12 cellular contexts compared by ENCODE assay signal in genomic region chr17:48548687-48549621, GRCh38. TPM values are rescaled to one million over a fixed set of nuclear protein-coding genes. Genes with fewer than 3 reads are reported as not detected.
DNase-seq lines count a peak whose midpoint lies in the region; ATAC-seq, FAIRE-seq and TF ChIP-seq lines count a peak whose summit lies in the region.
"Had no signal": no experiment of that assay in that cellular context is flagged by ENCODE, and none has a peak within 500 bp of the region (broad histone marks: within the 10 kb centered on the region; RNA-seq: fewer than 3 reads in every experiment).

No MANE protein-coding gene starts in this region.

- peaks cover 1% of the 10 kb centered on the region for H3K27me3 Mint-ChIP-seq in activated CD8-positive, alpha-beta T cell treated with anti-CD3 and anti-CD28 coated beads for 36 hours

- H3K27me3 ChIP-seq in HUES6 (ENCODE audit: control insufficient read depth, insufficient read depth, low read length) (peaks cover 97% of the 10 kb centered on the region), hepatocyte (peaks cover 80% of the 10 kb centered on the region)

- no peak for DNase-seq in activated CD8-positive, alpha-beta T cell treated with anti-CD3 and anti-CD28 coated beads for 36 hours
- DNase-seq in hepatocyte (ENCODE audit: low spot score) (no peak), cortex of kidney (lab: John Stamatoyannopoulos, UW) (no peak), urothelium cell line (ENCODE audit: low spot score) (no peak)
- DNase-seq: activated CD8-positive, alpha-beta memory T cell treated with anti-CD3 and anti-CD28 coated beads, Interleukin-2, amount 50 U/mL, for 48 hours; EL had no signal

- no peak for TF ChIP-seq CTCF in activated CD8-positive, alpha-beta T cell treated with anti-CD3 and anti-CD28 coated beads for 36 hours (IDR thresholded peaks at IDR 0.05)
- no peak for TF ChIP-seq CTCF in hepatocyte (IDR thresholded peaks at IDR 0.05; ENCODE audit: poor library complexity)

- peak overlapping the region; percentile 68 for H3K4me2 ChIP-seq in hepatocyte

- H3K9me3 ChIP-seq in HUES6 (ENCODE audit: control insufficient read depth, insufficient read depth, low read depth, low read length) (no peaks in the 10 kb centered on the region), hepatocyte (ENCODE audit: low read depth) (no peaks in the 10 kb centered on the region)

- H3K27ac ChIP-seq in HUES6 (ENCODE audit: low read depth, low read length) = peak overlapping the region; percentile 5; the same call in 1 of the 2 replicates
- H3K27ac ChIP-seq in hepatocyte = peak overlapping the region; percentile 85
- H3K27ac ChIP-seq in skin epidermis = peak overlapping the region in 13 of 21 experiments; percentile 4 to 98 (median 70)

- WGBS in hepatocyte (ENCODE audit: low lambda C conversion rate, missing lambda C conversion rate) = 43% methylated on average over 6 of the region's 6 CpGs

- no peaks in the 10 kb centered on the region for H3K9me3 Mint-ChIP-seq in activated CD8-positive, alpha-beta T cell treated with anti-CD3 and anti-CD28 coated beads for 36 hours

- no peaks in the 10 kb centered on the region for H3K36me3 Mint-ChIP-seq in activated CD8-positive, alpha-beta T cell treated with anti-CD3 and anti-CD28 coated beads for 36 hours (ENCODE audit: low read depth)

- POLR2A ChIA-PET in activated CD8-positive, alpha-beta T cell treated with anti-CD3 and anti-CD28 coated beads for 36 hours (lab: Charles Lee) = interaction anchor here (1.2 kb wide), 1 partner anchor 10 kb away, joined by 3 read pairs; no protein-coding TSS in a partner anchor

- H3K79me2 ChIP-seq in hepatocyte = peaks cover 8% of the 10 kb centered on the region

- H3K9ac ChIP-seq in HUES6 (ENCODE audit: low read length) = peak overlapping the region; percentile 58

- no peaks in the 10 kb centered on the region for H3K9me2 ChIP-seq in hepatocyte (replicated peaks; ENCODE audit: insufficient read depth)

- no peak for FAIRE-seq in urothelium cell line (lab: Jason Lieb, UNC)
- FAIRE-seq: endometrium had no signal

- H3K4me1 Mint-ChIP-seq in activated CD8-positive, alpha-beta T cell treated with anti-CD3 and anti-CD28 coated beads for 36 hours (ENCODE audit: low read depth) = peaks cover 28% of the 10 kb centered on the region

- H3K36me3 ChIP-seq in HUES6 (ENCODE audit: control insufficient read depth, insufficient read depth, low read length) (no peaks in the 10 kb centered on the region), hepatocyte (replicated peaks; ENCODE audit: insufficient read depth, low read depth) (no peaks in the 10 kb centered on the region)

- peak overlapping the region; percentile 73 for H3K27ac Mint-ChIP-seq in activated CD8-positive, alpha-beta T cell treated with anti-CD3 and anti-CD28 coated beads for 36 hours

- H2AFZ ChIP-seq in hepatocyte = no peak overlapping the region

- no peak for ATAC-seq in activated CD8-positive, alpha-beta T cell treated with anti-CD3 and anti-CD28 coated beads for 36 hours
- ATAC-seq in HG03432 (IDR thresholded peaks at IDR 0.05; ENCODE audit: unreplicated experiment) = no peak

- intact Hi-C loops in activated CD8-positive, alpha-beta T cell treated with anti-CD3 and anti-CD28 coated beads for 36 hours (cut with micrococcal nuclease) = no loop called here

- no peaks in the 10 kb centered on the region for H4K20me1 ChIP-seq in hepatocyte (ENCODE audit: insufficient read depth, poor library complexity, severe bottlenecking)

- H3K4me3 Mint-ChIP-seq in activated CD8-positive, alpha-beta T cell treated with anti-CD3 and anti-CD28 coated beads for 36 hours = peak overlapping the region; percentile 43

- CTCF ChIA-PET in activated CD8-positive, alpha-beta T cell treated with anti-CD3 and anti-CD28 coated beads for 36 hours (lab: Charles Lee) = interaction anchor here (0.9 to 1.2 kb wide), 5 partner anchors 13 to 92 kb away, joined by 3 to 5 read pairs (median 3); no protein-coding TSS in a partner anchor

- peaks cover 73% of the 10 kb centered on the region for H3K4me1 ChIP-seq in HUES6 (ENCODE audit: control insufficient read depth, insufficient read depth, low read length)
- peaks cover 17% of the 10 kb centered on the region for H3K4me1 ChIP-seq in hepatocyte (ENCODE audit: insufficient read depth)

- H3K4me3 ChIP-seq in HUES6 (ENCODE audit: low read depth, low read length) (peak overlapping the region; percentile 28), hepatocyte (no peak overlapping the region), skin epidermis (no peak overlapping the region)

RNA-seq across cellular contexts. Expression of gene HOXB2, which starts 4.0 kb away (rescaled TPM):
- 10 to 100 TPM; 12.6 to 13.0 TPM for total RNA-seq in activated CD8-positive, alpha-beta T cell treated with anti-CD3 and anti-CD28 coated beads for 36 hours
- 5.6 and 6.7 TPM in 2 replicates for total RNA-seq in hepatocyte
- 20.7 and 29.9 TPM in 2 replicates for polyA plus RNA-seq in hepatocyte

RNA-seq across cellular contexts. Expression of gene HOXB1, which starts 18.1 kb away (rescaled TPM):
- total RNA-seq in activated CD8-positive, alpha-beta T cell treated with anti-CD3 and anti-CD28 coated beads for 36 hours = not detected
- total RNA-seq in hepatocyte = not detected in 2 replicates
- not detected in 2 replicates for polyA plus RNA-seq in hepatocyte
- total RNA-seq: kidney epithelial cell, skeletal muscle tissue had no signal

RNA-seq across cellular contexts. Expression of gene HOXB4, which starts 29.2 kb away (rescaled TPM):
- total RNA-seq in activated CD8-positive, alpha-beta T cell treated with anti-CD3 and anti-CD28 coated beads for 36 hours = 1 to 10 TPM; 1.7 to 2.0 TPM
- total RNA-seq in hepatocyte = 1.4 and 2.2 TPM in 2 replicates
- polyA plus RNA-seq in hepatocyte = 1.8 and 2.0 TPM in 2 replicates

RNA-seq across cellular contexts. Expression of gene HOXB3, which starts 41.1 kb away (rescaled TPM):
- total RNA-seq in activated CD8-positive, alpha-beta T cell treated with anti-CD3 and anti-CD28 coated beads for 36 hours = 1 to 10 TPM; 1.4 to 2.0 TPM
- total RNA-seq in hepatocyte = 1.8 and 5.9 TPM in 2 replicates
- polyA plus RNA-seq in hepatocyte = 1.8 and 4.0 TPM in 2 replicates

RNA-seq across cellular contexts. Expression of gene HOXB5, which starts 44.6 kb away (rescaled TPM):
- not detected for total RNA-seq in activated CD8-positive, alpha-beta T cell treated with anti-CD3 and anti-CD28 coated beads for 36 hours
- total RNA-seq in hepatocyte = 0.27 and 0.36 TPM in 2 replicates
- polyA plus RNA-seq in hepatocyte = 3.3 and 4.4 TPM in 2 replicates
- total RNA-seq: skeletal muscle tissue had no signal

Comparison
In these comparisons a context has a peak if more than half of its experiments do, and no peak if none do; other contexts are left out.
1. H3K27ac ChIP-seq: peak in every context shown above with its lines; median percentile 85 in hepatocyte; 70 in skin epidermis; 5 in HUES6.